Comparison of ENCODE assay signal across 20 cellular contexts in genomic region chr11:110856993-110857812, GRCh38.
DNase-seq lines count a peak whose midpoint lies in the region; ATAC-seq and TF ChIP-seq lines count a peak whose summit lies in the region.
"Had no signal": no experiment of that assay in that cellular context is flagged by ENCODE, and none has a peak within 500 bp of the region (broad histone marks: within the 10 kb centered on the region; RNA-seq: fewer than 3 reads in every experiment).

No MANE protein-coding gene starts in this region.

- no peaks in the 10 kb centered on the region for H4K20me1 ChIP-seq in osteoblast (ENCODE audit: insufficient read depth, low read length)

- TF ChIP-seq CTCF in osteoblast (IDR thresholded peaks at IDR 0.05; ENCODE audit: extremely low read depth, low read depth, low read length) (no peak), omental fat pad (IDR thresholded peaks at IDR 0.05) (no peak)

- H3K4me2 ChIP-seq in osteoblast (ENCODE audit: insufficient read depth, low read length) = no peak overlapping the region

- H3K9ac ChIP-seq in adipocyte (ENCODE audit: low read length) = peak overlapping the region; percentile 61

- H3K9me3 ChIP-seq in adipocyte (ENCODE audit: control insufficient read depth, low read length) = no peaks in the 10 kb centered on the region
- H3K9me3 ChIP-seq in osteoblast (ENCODE audit: low read depth, low read length) = no peaks in the 10 kb centered on the region
- H3K9me3 ChIP-seq: uterus had no signal

- ATAC-seq in GM18858 (IDR thresholded peaks at IDR 0.05; ENCODE audit: unreplicated experiment) = peak; percentile 46
- ATAC-seq in HG02759 (IDR thresholded peaks at IDR 0.05; ENCODE audit: unreplicated experiment) = peak; percentile 63
- no peak for ATAC-seq in omental fat pad (ENCODE audit: low FRiP score)
- ATAC-seq in GM21723 (IDR thresholded peaks at IDR 0.05; ENCODE audit: unreplicated experiment) = no peak
- ATAC-seq: naive thymus-derived CD4-positive, alpha-beta T cell had no signal

- no peaks in the 10 kb centered on the region for H3K79me2 ChIP-seq in osteoblast (ENCODE audit: insufficient read depth, low read length)

- H3K4me1 ChIP-seq in adipocyte (ENCODE audit: control insufficient read depth, insufficient read depth, low read length) = peaks cover 63% of the 10 kb centered on the region
- H3K4me1 ChIP-seq in osteoblast (ENCODE audit: insufficient read depth, low read length) = no peaks in the 10 kb centered on the region
- H3K4me1 ChIP-seq: uterus had no signal

- H3K27me3 ChIP-seq in adipocyte (replicated peaks; ENCODE audit: control insufficient read depth, insufficient read depth, low read length) (no peaks in the 10 kb centered on the region), osteoblast (ENCODE audit: insufficient read depth, low read length) (no peaks in the 10 kb centered on the region)
- H3K27me3 ChIP-seq: uterus had no signal

- H3K4me3 ChIP-seq in adipocyte (ENCODE audit: low read length) = peak overlapping the region; percentile 57
- no peak overlapping the region for H3K4me3 ChIP-seq in osteoblast (ENCODE audit: insufficient read depth, low read length)
- H3K4me3 ChIP-seq: coronary artery, uterus had no signal

- no peak overlapping the region for H2AFZ ChIP-seq in osteoblast (ENCODE audit: low read length)

- H3K27ac ChIP-seq in osteoblast (ENCODE audit: low read depth, low read length) = no peak overlapping the region
- H3K27ac ChIP-seq: coronary artery, HL-60, uterus had no signal

- DNase-seq in adipocyte (ENCODE audit: low read depth) = peak; percentile 59
- peak; percentile 60 for DNase-seq in osteoblast (ENCODE audit: insufficient read length, low spot score, missing footprints)
- DNase-seq in NCI-H2107 treated with DMSO at 0.1 percent for 48 hours (lab: John Stamatoyannopoulos, UW; ENCODE audit: unreplicated experiment) = no peak
- no peak for DNase-seq in omental fat pad (ENCODE audit: low spot score)
- no peak for DNase-seq in NCI-H526 (lab: John Stamatoyannopoulos, UW)
- DNase-seq: activated CD4-positive, alpha-beta T cell treated with anti-CD3 and anti-CD28 coated beads, Interleukin-2, amount 50 U/mL, for 1 hour; amniotic stem cell; C1 segment of cervical spinal cord; naive thymus-derived CD4-positive, alpha-beta T cell; NCI-H187; NCI-H69; retina; stimulated activated CD4-positive, alpha-beta T cell treated with anti-CD3 and anti-CD28 coated beads, Interleukin-2, amount 100 ng/mL, for 48 hours; T-helper 2 cell had no signal

- no peaks in the 10 kb centered on the region for H3K36me3 ChIP-seq in adipocyte (ENCODE audit: control insufficient read depth, insufficient read depth, low read length, severe bottlenecking)
- H3K36me3 ChIP-seq in osteoblast (ENCODE audit: insufficient read depth, low read length) = no peaks in the 10 kb centered on the region
- H3K36me3 ChIP-seq: uterus had no signal

Comparison
In these comparisons a context has a peak if more than half of its experiments do, and no peak if none do; other contexts are left out.
1. ATAC-seq: peak in GM18858 (single experiment) and HG02759 (single experiment); none in omental fat pad (single experiment) and GM21723 (single experiment).
2. DNase-seq: peak in adipocyte (single experiment) and osteoblast (single experiment); none in NCI-H2107 treated with DMSO at 0.1 percent for 48 hours (single experiment), omental fat pad (single experiment) and NCI-H526 (0 of 2).